Comparison of ENCODE assay signal across 9 cellular contexts in the genomic region with DNA sequence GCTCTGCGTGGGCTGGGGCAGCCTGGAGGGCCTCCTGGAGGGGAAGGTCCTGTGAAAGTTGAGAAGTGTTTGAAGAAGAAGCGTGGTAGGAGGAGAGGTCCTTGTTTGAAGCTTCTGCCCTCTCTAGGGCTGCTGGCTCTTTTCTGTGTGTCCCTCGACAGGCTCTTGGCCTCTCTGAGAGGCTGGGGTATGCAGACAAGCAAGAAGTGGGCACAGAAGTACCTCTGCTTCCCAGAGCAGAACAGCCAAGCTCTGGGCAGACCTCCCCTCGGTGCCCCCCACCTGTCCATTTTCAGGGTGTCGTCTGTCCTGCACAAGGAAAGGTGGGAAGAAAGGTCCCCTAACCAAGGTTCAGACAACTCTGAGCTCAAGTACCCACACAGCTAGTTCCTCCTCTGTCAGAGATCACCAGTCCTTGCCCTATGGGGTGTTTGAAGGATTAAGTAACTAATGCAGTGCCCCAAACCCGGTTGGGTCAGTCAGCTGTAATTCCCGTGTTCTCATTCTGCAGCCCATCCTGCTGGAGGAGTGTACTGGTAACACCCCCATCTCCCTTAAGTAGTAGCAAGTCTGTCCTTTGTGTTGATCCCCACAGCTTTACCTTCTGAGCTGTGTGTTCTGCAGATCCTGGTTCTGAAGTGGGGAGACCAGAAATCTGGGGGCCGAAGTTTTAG. TPM values are rescaled to one million over a fixed set of nuclear protein-coding genes. Genes with fewer than 3 reads are reported as not detected.
DNase-seq lines count a peak whose midpoint lies in the region; ATAC-seq and TF ChIP-seq lines count a peak whose summit lies in the region.
"Had no signal": no experiment of that assay in that cellular context is flagged by ENCODE, and none has a peak within 500 bp of the region (broad histone marks: within the 10 kb centered on the region; RNA-seq: fewer than 3 reads in every experiment).

No MANE protein-coding gene starts in this region.

- H3K4me1 Mint-ChIP-seq in activated T-cell treated with anti-CD3 and anti-CD28 coated beads, Interleukin-2, amount 50 U/mL, for 4 hours (ENCODE audit: low read depth) = peaks cover 89% of the 10 kb centered on the region
- H3K4me1 Mint-ChIP-seq in progenitor cell of endocrine pancreas (ENCODE audit: low read depth) = peaks cover 21% of the 10 kb centered on the region

- no peaks in the 10 kb centered on the region for H3K9me3 ChIP-seq in suprapubic skin

- no peaks in the 10 kb centered on the region for H3K27me3 Mint-ChIP-seq in activated T-cell treated with anti-CD3 and anti-CD28 coated beads, Interleukin-2, amount 50 U/mL, for 4 hours (ENCODE audit: low read depth)
- no peaks in the 10 kb centered on the region for H3K27me3 Mint-ChIP-seq in progenitor cell of endocrine pancreas

- peak overlapping the region; percentile 91 for H3K4me3 Mint-ChIP-seq in activated T-cell treated with anti-CD3 and anti-CD28 coated beads, Interleukin-2, amount 50 U/mL, for 4 hours
- H3K4me3 Mint-ChIP-seq in progenitor cell of endocrine pancreas (ENCODE audit: low read depth) = no peak overlapping the region

- H3K36me3 ChIP-seq in suprapubic skin = no peaks in the 10 kb centered on the region

- peaks cover 25% of the 10 kb centered on the region for H3K36me3 Mint-ChIP-seq in activated T-cell treated with anti-CD3 and anti-CD28 coated beads, Interleukin-2, amount 50 U/mL, for 4 hours (ENCODE audit: insufficient read depth)
- H3K36me3 Mint-ChIP-seq in progenitor cell of endocrine pancreas (ENCODE audit: insufficient read depth) = no peaks in the 10 kb centered on the region

- H3K9me3 Mint-ChIP-seq in activated T-cell treated with anti-CD3 and anti-CD28 coated beads, Interleukin-2, amount 50 U/mL, for 4 hours = no peaks in the 10 kb centered on the region
- no peaks in the 10 kb centered on the region for H3K9me3 Mint-ChIP-seq in progenitor cell of endocrine pancreas (ENCODE audit: low read depth)

- no peaks in the 10 kb centered on the region for H3K27me3 ChIP-seq in suprapubic skin

- no peak for DNase-seq in activated T-cell treated with anti-CD3 and anti-CD28 coated beads, Interleukin-2, amount 50 U/mL, for 4 hours
- DNase-seq in activated T-cell treated with anti-CD3 and anti-CD28 coated beads for 4 hours (no peak), SKM-1 (lab: John Stamatoyannopoulos, UW; ENCODE audit: unreplicated experiment) (peak; percentile 23), germinal center (ENCODE audit: low spot score) (peak; percentile 58), suprapubic skin (ENCODE audit: low spot score in 2 of 2) (no peak), progenitor cell of endocrine pancreas (ENCODE audit: low spot score, unreplicated experiment) (no peak), NCI-H1092 (lab: John Stamatoyannopoulos, UW) (no peak)

- no peak for TF ChIP-seq POLR2A in suprapubic skin (IDR thresholded peaks at IDR 0.05)

- TF ChIP-seq CTCF in suprapubic skin (IDR thresholded peaks at IDR 0.05) (no peak), progenitor cell of endocrine pancreas (IDR thresholded peaks at IDR 0.05; ENCODE audit: unreplicated experiment) (no peak)

- peak overlapping the region; percentile 71 for H3K27ac ChIP-seq in suprapubic skin

- no peak for TF ChIP-seq EP300 in suprapubic skin (IDR thresholded peaks at IDR 0.05)

- peaks cover 96% of the 10 kb centered on the region for H3K4me1 ChIP-seq in suprapubic skin

- peak overlapping the region; percentile 17 for H3K4me3 ChIP-seq in suprapubic skin

- H3K27ac Mint-ChIP-seq in progenitor cell of endocrine pancreas = no peak overlapping the region

- WGBS in suprapubic skin = 51% methylated on average over 8 of the region's 8 CpGs

- no peak for ATAC-seq in activated T-cell treated with anti-CD3 and anti-CD28 coated beads, Interleukin-2, amount 50 U/mL, for 4 hours
- ATAC-seq in HG02610 (IDR thresholded peaks at IDR 0.05; ENCODE audit: unreplicated experiment) = no peak

RNA-seq across cellular contexts. Expression of a gene that starts 6.3 kb away (rescaled TPM):
- total RNA-seq in activated T-cell treated with anti-CD3 and anti-CD28 coated beads, Interleukin-2, amount 50 U/mL, for 4 hours = 100 to 1,000 TPM; 368 to 412 (median 397) TPM
- total RNA-seq in suprapubic skin (10 to 100 TPM; 33.1 to 45.2 (median 35.5) TPM), progenitor cell of endocrine pancreas (70.9 and 72.4 TPM in 2 replicates)

RNA-seq across cellular contexts. Expression of a gene that starts 24.5 kb away (rescaled TPM):
- total RNA-seq in activated T-cell treated with anti-CD3 and anti-CD28 coated beads, Interleukin-2, amount 50 U/mL, for 4 hours = under 1 TPM; 0.30 to 0.55 (median 0.40) TPM
- total RNA-seq in suprapubic skin (under 1 TPM in 1 of 4 donors, not detected in 3; 0.42 TPM), progenitor cell of endocrine pancreas (not detected in 2 replicates)
- total RNA-seq: kidney epithelial cell had no signal

RNA-seq across cellular contexts. Expression of a gene that starts 38.2 kb away (rescaled TPM):
- under 1 TPM in 2 of 3 donors, not detected in 1; 0.23 to 0.32 TPM for total RNA-seq in activated T-cell treated with anti-CD3 and anti-CD28 coated beads, Interleukin-2, amount 50 U/mL, for 4 hours
- total RNA-seq in suprapubic skin (under 1 TPM in 1 of 4 donors, not detected in 3; 0.47 TPM), progenitor cell of endocrine pancreas (not detected in 2 replicates)
- total RNA-seq: kidney epithelial cell had no signal

RNA-seq across cellular contexts. Expression of a gene that starts 39.5 kb away (rescaled TPM):
- under 1 TPM in 1 of 3 donors, not detected in 2; 0.08 TPM for total RNA-seq in activated T-cell treated with anti-CD3 and anti-CD28 coated beads, Interleukin-2, amount 50 U/mL, for 4 hours
- total RNA-seq in suprapubic skin (not detected), progenitor cell of endocrine pancreas (not detected in 2 replicates)
- total RNA-seq: kidney epithelial cell had no signal

RNA-seq across cellular contexts. Expression of a gene that starts 54.8 kb away (rescaled TPM):
- 10 to 100 TPM; 52.8 to 64.7 (median 64.0) TPM for total RNA-seq in activated T-cell treated with anti-CD3 and anti-CD28 coated beads, Interleukin-2, amount 50 U/mL, for 4 hours
- total RNA-seq in suprapubic skin = 100 to 1,000 TPM; 105 to 330 (median 129) TPM
- total RNA-seq in progenitor cell of endocrine pancreas = 37.3 and 39.8 TPM in 2 replicates

Comparison
In these comparisons a context has a peak if more than half of its experiments do, and no peak if none do; other contexts are left out.
1. DNase-seq: peak in SKM-1 (single experiment) and germinal center (single experiment); none in activated T-cell treated with anti-CD3 and anti-CD28 coated beads, Interleukin-2, amount 50 U/mL, for 4 hours (single experiment), activated T-cell treated with anti-CD3 and anti-CD28 coated beads for 4 hours (single experiment), suprapubic skin (0 of 2), progenitor cell of endocrine pancreas (single experiment) and NCI-H1092 (single experiment).